1 cellular context compared by ENCODE assay signal in genomic region chr14:89618821-89619551, GRCh38.
TF ChIP-seq lines count a peak whose summit lies in the region.

No MANE protein-coding gene starts in this region.

TF ChIP-seq in HepG2, 621 proteins besides CTCF, POLR2A, EP300 and RAD21 (continued from another document and continues in another):
- TF ChIP-seq ARID5B (CRISPR knock-in tag; IDR thresholded peaks at IDR 0.05) = peak; percentile 36; the same call in 1 of the 2 replicates
- TF ChIP-seq ATF1 (CRISPR knock-in tag; IDR thresholded peaks at IDR 0.05) = no peak
- peak; percentile 30; the same call in 1 of the 2 replicates for TF ChIP-seq ZNF276 (CRISPR knock-in tag; IDR thresholded peaks at IDR 0.05; ENCODE audit: low read depth)
- TF ChIP-seq ZNF362 (CRISPR knock-in tag; IDR thresholded peaks at IDR 0.05; ENCODE audit: borderline replicate concordance) = no peak
- no peak; the same call in 1 of the 2 replicates for TF ChIP-seq ZNF691 (CRISPR knock-in tag; IDR thresholded peaks at IDR 0.05; ENCODE audit: borderline replicate concordance, low read depth)
- no peak for TF ChIP-seq ZSCAN22 (CRISPR knock-in tag; IDR thresholded peaks at IDR 0.05)
- no peak for TF ChIP-seq NR2F1 (CRISPR knock-in tag; IDR thresholded peaks at IDR 0.05)
- no peak for TF ChIP-seq HMG20B (CRISPR knock-in tag; conservative IDR thresholded peaks at IDR 0.05)
- peak; percentile 46; the same call in 1 of the 2 replicates for TF ChIP-seq MED1 (CRISPR knock-in tag; IDR thresholded peaks at IDR 0.05)
- TF ChIP-seq ZSCAN9 (CRISPR knock-in tag; IDR thresholded peaks at IDR 0.05; ENCODE audit: borderline replicate concordance) = no peak
- TF ChIP-seq ZBTB10 (CRISPR knock-in tag; IDR thresholded peaks at IDR 0.05; ENCODE audit: borderline replicate concordance) = peak; percentile 75; the same call in 1 of the 2 replicates
- no peak for TF ChIP-seq MTF2 (CRISPR knock-in tag; IDR thresholded peaks at IDR 0.05; ENCODE audit: borderline replicate concordance)
- TF ChIP-seq SIN3B (IDR thresholded peaks at IDR 0.05; ENCODE audit: low read length) = no peak
- no peak for TF ChIP-seq ZNF513 (CRISPR knock-in tag; conservative IDR thresholded peaks at IDR 0.05)
- TF ChIP-seq PHF5A (CRISPR knock-in tag; IDR thresholded peaks at IDR 0.05; ENCODE audit: low read depth, unreplicated experiment) = no peak
- no peak for TF ChIP-seq CREM (IDR thresholded peaks at IDR 0.05)
- no peak for TF ChIP-seq CREM (CRISPR knock-in tag; IDR thresholded peaks at IDR 0.05)
- TF ChIP-seq ZNF83 (CRISPR knock-in tag; IDR thresholded peaks at IDR 0.05; ENCODE audit: borderline replicate concordance) = no peak
- TF ChIP-seq POGK (CRISPR knock-in tag; conservative IDR thresholded peaks at IDR 0.05) = no peak
- no peak for TF ChIP-seq ZNF839 (CRISPR knock-in tag; IDR thresholded peaks at IDR 0.05; ENCODE audit: borderline replicate concordance)
- peak; percentile 49; the same call in 1 of the 2 replicates for TF ChIP-seq NFKB2 (CRISPR knock-in tag; IDR thresholded peaks at IDR 0.05; ENCODE audit: borderline replicate concordance)
- no peak for TF ChIP-seq RBM22 (optimal IDR thresholded peaks at IDR 0.05; ENCODE audit: low read length)
- TF ChIP-seq TSC22D2 (CRISPR knock-in tag; IDR thresholded peaks at IDR 0.05; ENCODE audit: borderline replicate concordance) = no peak
- no peak for TF ChIP-seq ZNF335 (CRISPR knock-in tag; IDR thresholded peaks at IDR 0.05)
- TF ChIP-seq ZNF737 (CRISPR knock-in tag; IDR thresholded peaks at IDR 0.05; ENCODE audit: borderline replicate concordance) = no peak
- TF ChIP-seq HCFC1 (IDR thresholded peaks at IDR 0.05; ENCODE audit: low read depth, low read length) = no peak
- TF ChIP-seq ZNF609 (CRISPR knock-in tag; IDR thresholded peaks at IDR 0.05; ENCODE audit: borderline replicate concordance) = no peak
- TF ChIP-seq ZBTB37 (CRISPR knock-in tag; IDR thresholded peaks at IDR 0.05) = no peak
- TF ChIP-seq HMG20A (CRISPR knock-in tag; IDR thresholded peaks at IDR 0.05; ENCODE audit: borderline replicate concordance) = no peak
- no peak for TF ChIP-seq ZNF782 (CRISPR knock-in tag; IDR thresholded peaks at IDR 0.05; ENCODE audit: borderline replicate concordance)
- peak; percentile 69 for TF ChIP-seq MYC (CRISPR knock-in tag; IDR thresholded peaks at IDR 0.05; ENCODE audit: borderline replicate concordance)
- TF ChIP-seq NFYC (CRISPR knock-in tag; IDR thresholded peaks at IDR 0.05) = no peak
- TF ChIP-seq SKIL (CRISPR knock-in tag; IDR thresholded peaks at IDR 0.05; ENCODE audit: borderline replicate concordance) = no peak
- peak; percentile 43; the same call in 1 of the 2 replicates for TF ChIP-seq ZNF768 (CRISPR knock-in tag; IDR thresholded peaks at IDR 0.05)
- no peak for TF ChIP-seq ZNF230 (CRISPR knock-in tag; IDR thresholded peaks at IDR 0.05)
- no peak for TF ChIP-seq NRL (CRISPR knock-in tag; IDR thresholded peaks at IDR 0.05; ENCODE audit: borderline replicate concordance)
